ENCODE assay signal across 14 cellular contexts in genomic region chr6:14468656-14469321, GRCh38.
A peak's percentile ranks its signal among the peaks of the same experiment; 100 is the strongest.
DNase-seq lines count a peak whose midpoint lies in the region; TF ChIP-seq lines count a peak whose summit lies in the region.
"Had no signal": no experiment of that assay in that cellular context is flagged by ENCODE, and none has a peak within 500 bp of the region (broad histone marks: within the 10 kb centered on the region; RNA-seq: fewer than 3 reads in every experiment).

No MANE protein-coding gene starts in this region.

- H3K27ac ChIP-seq in HEK293 (ENCODE audit: extremely low read depth, low read depth, low read length): no peak overlapping the region
- H3K27ac ChIP-seq in PC-9: no peak overlapping the region
- H3K27ac ChIP-seq: A549, HL-60 had no signal

- H3K4me3 ChIP-seq in HEK293 (ENCODE audit: low read depth, low read length): no peak overlapping the region
- H3K4me3 ChIP-seq in PC-9: no peak overlapping the region
- H3K4me3 ChIP-seq: A549, HAP-1, K562 had no signal

- H3K36me3 ChIP-seq in HEK293 (ENCODE audit: control insufficient read depth in 2 of 2, insufficient read depth in 1 of 2, low read length in 2 of 2): no peaks in the 10 kb centered on the region
- H3K36me3 ChIP-seq in PC-9 (ENCODE audit: low read depth): no peaks in the 10 kb centered on the region
- H3K36me3 ChIP-seq: HAP-1 had no signal

- no peaks in the 10 kb centered on the region for H3K79me2 ChIP-seq in PC-9 (ENCODE audit: low read depth)

- no peaks in the 10 kb centered on the region for H4K20me1 ChIP-seq in PC-9 (ENCODE audit: insufficient read depth)

- no peaks in the 10 kb centered on the region for H3K9me2 ChIP-seq in PC-9 (ENCODE audit: insufficient read depth)

- H3K9me3 ChIP-seq in HEK293 (ENCODE audit: control insufficient read depth, insufficient read depth, low read depth, low read length): no peaks in the 10 kb centered on the region
- H3K9me3 ChIP-seq in PC-9 (ENCODE audit: insufficient read depth, low read depth): no peaks in the 10 kb centered on the region

- no peak overlapping the region for H2AFZ ChIP-seq in PC-9

- TF ChIP-seq CTCF in HEK293 (tag by site-specific recombination; IDR thresholded peaks at IDR 0.05): no peak
- TF ChIP-seq CTCF in PC-9 (conservative IDR thresholded peaks at IDR 0.05): no peak

- CTCF ChIA-PET in HEK293 (lab: Yijun Ruan, JAX): no interaction called here
- CTCF ChIA-PET in PC-9 (lab: Charles Lee): no interaction called here

- no TSS peak for BruUV-seq in PC-9 (replicated peaks; lab: Mats Ljungman, UMichigan)

- POLR2A ChIA-PET in HEK293 (lab: Yijun Ruan, JAX): no interaction called here
- POLR2A ChIA-PET in PC-9 (lab: Charles Lee; ENCODE audit: unreplicated experiment): no interaction called here

- intact Hi-C loops in PC-9 (cut with micrococcal nuclease; ENCODE audit: unreplicated experiment): no loop called here

- H3K4me2 ChIP-seq in PC-9: no peak overlapping the region
- H3K4me2 ChIP-seq: A549 had no signal

- H3F3A ChIP-seq in PC-9 (ENCODE audit: insufficient read depth, low read depth): no peaks in the 10 kb centered on the region

- H3K27me3 ChIP-seq in PC-9 (ENCODE audit: insufficient read depth, low read depth): no peaks in the 10 kb centered on the region

- no peaks in the 10 kb centered on the region for H3K4me1 ChIP-seq in HEK293 (ENCODE audit: control insufficient read depth, insufficient read depth, low read length)
- H3K4me1 ChIP-seq in PC-9 (replicated peaks; ENCODE audit: insufficient read depth): no peaks in the 10 kb centered on the region
- H3K4me1 ChIP-seq: A549 had no signal

- DNase-seq in NCI-H82 (lab: John Stamatoyannopoulos, UW) (peak; percentile 46), kidney tubule cell (ENCODE audit: low spot score) (peak; percentile 30), NCI-H446 treated with DMSO at 0.1 percent for 48 hours (lab: John Stamatoyannopoulos, UW) (no peak), NCI-H187 (lab: John Stamatoyannopoulos, UW) (no peak), NK-92 (lab: John Stamatoyannopoulos, UW; ENCODE audit: unreplicated experiment) (no peak), PC-9 (no peak)
- DNase-seq: CD4-positive, CD25-positive, alpha-beta regulatory T cell; DMS79; HFFc6 had no signal

TF ChIP-seq in HEK293, 187 proteins besides CTCF, POLR2A, EP300 and RAD21:
- no peak for TF ChIP-seq ZNF211 (tag by site-specific recombination; IDR thresholded peaks at IDR 0.05; ENCODE audit: low read depth)
- TF ChIP-seq ZNF404 (tag by site-specific recombination; IDR thresholded peaks at IDR 0.05): no peak
- no peak for TF ChIP-seq ZNF362 (tag by site-specific recombination; IDR thresholded peaks at IDR 0.05)
- peak; percentile 90 for TF ChIP-seq ZNF266 (tag by site-specific recombination; IDR thresholded peaks at IDR 0.05; ENCODE audit: low read depth)
- TF ChIP-seq KLF16 (tag by site-specific recombination; IDR thresholded peaks at IDR 0.05): no peak

Comparison
In these comparisons a context has a peak if more than half of its experiments do, and no peak if none do; other contexts are left out.
1. DNase-seq: peak in NCI-H82 (single experiment) and kidney tubule cell (single experiment); none in NCI-H446 treated with DMSO at 0.1 percent for 48 hours (single experiment), NCI-H187 (0 of 2), NK-92 (single experiment) and PC-9 (0 of 2).